ENCODE assay signal across 16 cellular contexts in the genomic region with DNA sequence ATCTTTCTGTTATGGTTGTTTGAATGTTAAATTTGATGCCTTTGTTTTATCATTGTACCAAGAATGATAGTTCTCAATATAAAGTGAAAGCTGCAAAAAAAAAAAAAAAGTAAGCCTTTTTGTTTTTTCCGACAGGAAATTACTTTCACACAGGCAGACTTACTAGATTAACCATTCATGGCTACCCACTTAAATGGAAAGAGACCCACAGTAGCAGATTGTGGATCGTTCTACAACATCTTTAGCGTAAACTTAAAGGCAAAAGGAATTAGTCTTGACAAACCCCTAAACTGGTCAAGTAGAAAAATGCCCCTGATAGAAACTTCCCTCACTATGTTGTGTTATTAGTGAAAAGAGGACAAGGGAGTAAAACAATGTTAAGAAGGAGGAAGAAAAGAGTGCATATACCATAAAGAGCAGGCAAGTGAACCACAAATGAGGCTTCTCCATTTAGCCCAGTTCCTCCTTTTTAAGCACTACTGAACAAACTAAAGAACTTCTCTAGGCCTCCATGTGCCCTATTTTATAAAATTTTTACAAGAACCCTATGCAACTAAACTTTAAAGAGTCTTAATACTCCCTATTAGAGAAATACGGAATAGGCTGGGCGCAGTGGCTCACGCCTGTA.
DNase-seq lines count a peak whose midpoint lies in the region; ATAC-seq and TF ChIP-seq lines count a peak whose summit lies in the region.
"Had no signal": no experiment of that assay in that cellular context is flagged by ENCODE, and none has a peak within 500 bp of the region (broad histone marks: within the 10 kb centered on the region; RNA-seq: fewer than 3 reads in every experiment).

No MANE protein-coding gene starts in this region.

- H3K36me3 Mint-ChIP-seq in activated naive CD8-positive, alpha-beta T cell treated with anti-CD3 and anti-CD28 coated beads for 36 hours, result no peaks in the 10 kb centered on the region
- no peaks in the 10 kb centered on the region for H3K36me3 Mint-ChIP-seq in stimulated activated memory B cell treated with anti-CD40 and anti-IgM and Interleukin-4, amounts not matched to agents 10 μg/mL and 1 μg/mL and 100 μg/mL, for 72 hours

- peak; percentile 90 for ATAC-seq in stimulated activated memory B cell treated with anti-CD40 and anti-IgM and Interleukin-4, amounts not matched to agents 10 μg/mL and 1 μg/mL and 100 μg/mL, for 72 hours
- ATAC-seq in GM19467 (IDR thresholded peaks at IDR 0.05; ENCODE audit: unreplicated experiment), result no peak
- ATAC-seq: left lobe of liver had no signal

- no peaks in the 10 kb centered on the region for H3K27me3 Mint-ChIP-seq in activated naive CD8-positive, alpha-beta T cell treated with anti-CD3 and anti-CD28 coated beads for 36 hours
- no peaks in the 10 kb centered on the region for H3K27me3 Mint-ChIP-seq in stimulated activated memory B cell treated with anti-CD40 and anti-IgM and Interleukin-4, amounts not matched to agents 10 μg/mL and 1 μg/mL and 100 μg/mL, for 72 hours
- H3K27me3 Mint-ChIP-seq: activated CD4-positive, alpha-beta T cell treated with anti-CD3 and anti-CD28 coated beads, Interleukin-2, amount 10 ng/mL, durations not matched to agents 24 days and 14 days had no signal

- H3K9me3 Mint-ChIP-seq in activated naive CD8-positive, alpha-beta T cell treated with anti-CD3 and anti-CD28 coated beads for 36 hours, result no peaks in the 10 kb centered on the region
- H3K9me3 Mint-ChIP-seq in stimulated activated memory B cell treated with anti-CD40 and anti-IgM and Interleukin-4, amounts not matched to agents 10 μg/mL and 1 μg/mL and 100 μg/mL, for 72 hours, result no peaks in the 10 kb centered on the region
- H3K9me3 Mint-ChIP-seq: activated CD4-positive, alpha-beta T cell treated with anti-CD3 and anti-CD28 coated beads, Interleukin-2, amount 10 ng/mL, durations not matched to agents 24 days and 14 days had no signal

- DNase-seq in HL-60 (ENCODE audit: low read depth in 1 of 2, low spot score in 1 of 2) (peak in 1 of 2 experiments; percentile 47), NOMO-1 treated with DMSO at 0.1 percent for 48 hours (lab: John Stamatoyannopoulos, UW; ENCODE audit: unreplicated experiment) (peak; percentile 87), cerebellar nuclear complex (lab: John Stamatoyannopoulos, UW) (no peak), DMS53 (lab: John Stamatoyannopoulos, UW) (no peak)
- no peak for DNase-seq in activated naive CD8-positive, alpha-beta T cell treated with anti-CD3 and anti-CD28 coated beads for 36 hours
- DNase-seq: activated CD4-positive, alpha-beta T cell treated with anti-CD3 and anti-CD28 coated beads, Interleukin-2, amount 10 ng/mL, durations not matched to agents 24 days and 14 days; activated gamma-delta T cell; COR-L47; endodermal cell; NCI-H1417 treated with DMSO at 0.1 percent for 48 hours; NCI-H774; testis had no signal

- H3K27ac Mint-ChIP-seq in activated naive CD8-positive, alpha-beta T cell treated with anti-CD3 and anti-CD28 coated beads for 36 hours, result peak overlapping the region; percentile 86
- peak overlapping the region; percentile 74 for H3K27ac Mint-ChIP-seq in stimulated activated memory B cell treated with anti-CD40 and anti-IgM and Interleukin-4, amounts not matched to agents 10 μg/mL and 1 μg/mL and 100 μg/mL, for 72 hours
- H3K27ac Mint-ChIP-seq: activated CD4-positive, alpha-beta T cell treated with anti-CD3 and anti-CD28 coated beads, Interleukin-2, amount 10 ng/mL, durations not matched to agents 24 days and 14 days; endodermal cell had no signal

- H3K27me3 ChIP-seq in HL-60 (ENCODE audit: insufficient read depth, poor library complexity, severe bottlenecking), result no peaks in the 10 kb centered on the region
- H3K27me3 ChIP-seq: testis had no signal

- H3K4me1 Mint-ChIP-seq in activated naive CD8-positive, alpha-beta T cell treated with anti-CD3 and anti-CD28 coated beads for 36 hours, result peaks cover 17% of the 10 kb centered on the region
- peaks cover 37% of the 10 kb centered on the region for H3K4me1 Mint-ChIP-seq in stimulated activated memory B cell treated with anti-CD40 and anti-IgM and Interleukin-4, amounts not matched to agents 10 μg/mL and 1 μg/mL and 100 μg/mL, for 72 hours
- H3K4me1 Mint-ChIP-seq: endodermal cell had no signal

- peak overlapping the region; percentile 32 for H3K4me3 Mint-ChIP-seq in activated naive CD8-positive, alpha-beta T cell treated with anti-CD3 and anti-CD28 coated beads for 36 hours
- peak overlapping the region; percentile 57 for H3K4me3 Mint-ChIP-seq in stimulated activated memory B cell treated with anti-CD40 and anti-IgM and Interleukin-4, amounts not matched to agents 10 μg/mL and 1 μg/mL and 100 μg/mL, for 72 hours
- H3K4me3 Mint-ChIP-seq: activated CD4-positive, alpha-beta T cell treated with anti-CD3 and anti-CD28 coated beads, Interleukin-2, amount 10 ng/mL, durations not matched to agents 24 days and 14 days; endodermal cell had no signal

- no peak overlapping the region for H3K4me3 ChIP-seq in HL-60 (replicated peaks; ENCODE audit: insufficient read depth, low read length)
- H3K4me3 ChIP-seq: testis had no signal

- peak overlapping the region; percentile 56 for H3K27ac ChIP-seq in HL-60 (replicated peaks)
- H3K27ac ChIP-seq: RWPE1, testis had no signal

- TF ChIP-seq CTCF in HL-60 (IDR thresholded peaks at IDR 0.05; ENCODE audit: insufficient read depth, low read length), result no peak
